In the genomic region with DNA sequence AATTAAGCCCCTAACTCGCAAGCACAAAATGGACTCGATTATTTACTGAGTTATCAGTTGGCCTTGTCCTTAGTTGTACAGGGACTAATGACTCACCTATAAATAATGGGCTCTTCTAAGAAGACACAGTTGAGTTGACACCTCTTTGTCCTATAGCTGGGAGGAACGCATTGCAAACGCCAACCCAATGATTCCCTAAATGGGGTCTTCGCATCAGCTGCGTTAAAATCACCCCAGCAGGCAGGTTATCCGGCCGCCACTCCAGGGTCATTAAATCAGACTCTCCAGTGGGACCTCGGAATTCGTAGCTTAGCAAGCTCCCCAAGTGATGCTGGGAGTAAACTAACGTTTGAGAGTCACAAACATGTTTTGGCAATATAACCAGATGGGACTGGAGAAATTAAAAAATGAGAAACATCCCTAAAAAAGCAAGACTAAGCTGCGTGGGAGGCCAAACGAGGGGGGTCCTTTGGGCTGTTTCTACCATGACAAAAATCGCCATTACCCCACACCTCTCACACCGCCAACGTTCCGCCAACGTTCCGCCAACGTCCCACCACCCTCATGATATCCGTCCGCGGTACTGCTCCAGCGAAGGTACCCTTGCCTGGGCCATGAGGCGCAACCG, we compare ENCODE assay signal across 1 cellular context.
TF ChIP-seq lines count a peak whose summit lies in the region.

No MANE protein-coding gene starts in this region.

TF ChIP-seq in HEK293, 187 proteins besides CTCF, POLR2A, EP300 and RAD21 (continued from another document):
- no peak for TF ChIP-seq ZNF645 (tag by site-specific recombination; IDR thresholded peaks at IDR 0.05)
- no peak for TF ChIP-seq ZNF560 (tag by site-specific recombination; IDR thresholded peaks at IDR 0.05; ENCODE audit: borderline replicate concordance)
- no peak for TF ChIP-seq ZNF571 (tag by site-specific recombination; IDR thresholded peaks at IDR 0.05)
- no peak for TF ChIP-seq ZNF707 (tag by site-specific recombination; IDR thresholded peaks at IDR 0.05)
- no peak for TF ChIP-seq ZNF350 (tag by site-specific recombination; IDR thresholded peaks at IDR 0.05)
- TF ChIP-seq ZNF843 (tag by site-specific recombination; IDR thresholded peaks at IDR 0.05), result no peak
- no peak for TF ChIP-seq OVOL3 (tag by site-specific recombination; IDR thresholded peaks at IDR 0.05)
- no peak for TF ChIP-seq SETDB1 (IDR thresholded peaks at IDR 0.05; ENCODE audit: insufficient read length, low read length)
- 0 out of 2 replicates have a peak, but pooled peaks have one; percentile 6 for TF ChIP-seq ZNF664 (tag by site-specific recombination; IDR thresholded peaks at IDR 0.05)
- TF ChIP-seq ZNF558 (tag by site-specific recombination; IDR thresholded peaks at IDR 0.05), result no peak
